ENCODE assay signal across 2 cellular contexts in the genomic region with DNA sequence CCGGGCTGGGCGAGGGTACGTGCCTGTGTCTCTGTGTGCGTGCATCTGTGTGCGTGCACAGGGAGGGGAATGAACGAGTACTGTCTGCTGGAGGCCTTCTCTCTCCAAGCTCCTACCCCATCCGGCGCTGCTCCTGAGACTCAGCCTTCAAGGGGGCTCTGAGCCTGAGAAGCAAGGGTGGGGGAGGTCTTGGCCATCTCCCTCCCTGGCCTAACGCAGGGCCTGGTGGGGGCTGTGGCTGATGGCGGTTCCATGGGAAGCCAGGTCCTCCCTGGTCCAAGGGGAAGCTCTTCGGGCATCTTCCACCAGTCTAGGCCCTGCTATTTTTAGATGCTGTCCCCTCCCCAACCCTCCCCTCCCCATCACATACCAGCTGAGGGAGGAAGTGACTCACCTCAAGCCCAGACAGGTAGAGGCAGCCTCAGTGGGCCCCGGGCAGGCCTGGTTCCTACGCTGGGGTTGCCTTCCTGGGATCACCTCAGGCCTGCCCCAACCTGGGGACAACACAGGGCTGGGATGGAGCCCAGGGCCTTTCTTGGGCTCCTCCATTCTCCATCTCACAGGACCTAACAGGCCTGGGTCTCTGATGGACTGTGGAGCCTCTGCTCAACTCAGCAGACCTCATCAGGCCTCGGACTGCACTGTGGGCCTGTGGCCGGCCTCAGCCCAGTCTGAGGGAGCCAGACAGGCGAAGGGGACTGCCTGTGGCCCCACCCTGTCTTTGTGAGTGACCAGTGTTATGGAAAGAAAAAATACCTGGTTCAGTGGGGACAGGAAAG.
TF ChIP-seq lines count a peak whose summit lies in the region.

No MANE protein-coding gene starts in this region.

TF ChIP-seq in GM23338, 12 proteins besides CTCF, POLR2A, EP300 and RAD21:
- no peak for TF ChIP-seq ZNF114 (CRISPR knock-in tag; IDR thresholded peaks at IDR 0.05)
- no peak for TF ChIP-seq CREB1 (CRISPR knock-in tag; IDR thresholded peaks at IDR 0.05; ENCODE audit: low read depth)
TF ChIP-seq in GM23338: peak in this region for 0.

TF ChIP-seq in GM12878, 131 proteins besides CTCF, POLR2A, EP300 and RAD21:
- TF ChIP-seq ZSCAN29 (IDR thresholded peaks at IDR 0.05) = no peak
- TF ChIP-seq SPI1 (IDR thresholded peaks at IDR 0.05; ENCODE audit: borderline replicate concordance, insufficient read depth, low read depth, low read length) = 0 out of 2 replicates have a peak, but pooled peaks have one; percentile 5
- no peak for TF ChIP-seq BMI1 (IDR thresholded peaks at IDR 0.05; ENCODE audit: borderline replicate concordance)
